ENCODE assay signal across 12 cellular contexts in the genomic region with DNA sequence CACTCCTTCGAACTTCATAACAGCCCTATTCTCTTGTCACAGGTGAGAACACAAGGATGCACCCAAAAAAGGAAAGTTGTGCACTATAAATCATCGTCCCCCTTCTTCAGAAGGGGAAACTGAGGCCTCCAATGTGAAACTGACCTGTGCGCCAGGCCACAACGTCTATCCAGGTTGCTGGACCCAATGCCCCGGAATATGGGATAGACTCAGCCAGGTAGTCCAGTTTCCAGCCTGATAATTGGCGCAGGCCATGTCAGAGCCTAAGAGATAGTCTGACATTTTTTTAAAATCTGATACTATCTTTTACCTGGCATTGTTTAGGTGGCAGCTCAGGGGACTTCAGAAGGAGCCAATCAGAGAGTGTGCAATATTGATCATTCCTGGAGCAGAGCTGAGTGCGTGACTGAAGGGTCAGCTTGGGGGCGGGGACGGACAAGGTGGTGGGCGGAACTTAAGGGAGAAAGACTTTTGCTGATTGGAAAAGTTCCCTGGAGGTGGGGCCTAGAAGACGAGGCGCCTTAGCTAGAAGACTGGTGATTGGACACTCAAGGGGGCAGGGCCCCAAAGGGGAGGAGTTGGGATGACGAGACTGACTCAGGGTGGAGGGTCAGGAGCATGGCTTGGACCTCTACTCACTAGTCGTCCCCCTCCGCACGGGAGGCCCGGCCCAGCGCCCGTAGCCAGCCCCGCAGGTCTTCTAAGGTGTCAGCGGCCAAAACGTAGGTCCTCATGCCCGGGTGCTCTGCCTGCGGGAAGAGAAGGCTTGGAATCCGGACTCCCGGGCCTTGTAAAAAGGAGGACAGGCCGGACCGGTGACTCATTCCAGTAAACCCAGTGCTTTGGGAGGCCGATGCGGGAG. TPM values are rescaled to one million over a fixed set of nuclear protein-coding genes. Genes with fewer than 3 reads are reported as not detected.
A peak's percentile ranks its signal among the peaks of the same experiment; 100 is the strongest.
DNase-seq lines count a peak whose midpoint lies in the region; ATAC-seq lines count a peak whose summit lies in the region.
"Had no signal": no experiment of that assay in that cellular context is flagged by ENCODE, and none has a peak within 500 bp of the region (broad histone marks: within the 10 kb centered on the region; RNA-seq: fewer than 3 reads in every experiment).

No MANE protein-coding gene starts in this region.

- H3K9me3 ChIP-seq in Karpas-422 (ENCODE audit: low read length): no peaks in the 10 kb centered on the region

- H3K4me3 Mint-ChIP-seq in activated naive CD8-positive, alpha-beta T cell: peak overlapping the region; percentile 97
- H3K4me3 Mint-ChIP-seq in activated naive CD8-positive, alpha-beta T cell treated with anti-CD3 and anti-CD28 coated beads for 36 hours: no peak overlapping the region
- peak overlapping the region; percentile 85 to 92 for H3K4me3 Mint-ChIP-seq in stimulated activated naive CD8-positive, alpha-beta T cell treated with anti-CD3 and anti-CD28 coated beads, Interleukin-15, amount 100 ng/mL, for 72 hours

- peak; percentile 45 for ATAC-seq in left ventricle myocardium superior
- ATAC-seq in stimulated activated naive CD8-positive, alpha-beta T cell treated with anti-CD3 and anti-CD28 coated beads, Interleukin-15, amount 100 ng/mL, for 72 hours: no peak

- H3K4me2 ChIP-seq in Karpas-422 (ENCODE audit: low read depth, low read length, poor library complexity, severe bottlenecking): no peak overlapping the region

- H3K9me3 Mint-ChIP-seq in activated naive CD8-positive, alpha-beta T cell (ENCODE audit: low read depth): no peaks in the 10 kb centered on the region
- H3K9me3 Mint-ChIP-seq in activated naive CD8-positive, alpha-beta T cell treated with anti-CD3 and anti-CD28 coated beads for 36 hours: no peaks in the 10 kb centered on the region
- no peaks in the 10 kb centered on the region for H3K9me3 Mint-ChIP-seq in stimulated activated naive CD8-positive, alpha-beta T cell treated with anti-CD3 and anti-CD28 coated beads, Interleukin-15, amount 100 ng/mL, for 72 hours

- intact Hi-C loops in left ventricle myocardium superior (cut with micrococcal nuclease): no loop called here

- H3K27me3 ChIP-seq in Karpas-422 (ENCODE audit: low read length): no peaks in the 10 kb centered on the region

- H3K36me3 Mint-ChIP-seq in activated naive CD8-positive, alpha-beta T cell: no peaks in the 10 kb centered on the region
- H3K36me3 Mint-ChIP-seq in activated naive CD8-positive, alpha-beta T cell treated with anti-CD3 and anti-CD28 coated beads for 36 hours: no peaks in the 10 kb centered on the region

- no peak overlapping the region for H3K9ac ChIP-seq in Karpas-422 (ENCODE audit: low read length)

- no peak for DNase-seq in activated naive CD8-positive, alpha-beta T cell treated with anti-CD3 and anti-CD28 coated beads for 36 hours
- DNase-seq in Karpas-422: peak; percentile 58
- no peak for DNase-seq in left ventricle myocardium superior
- DNase-seq in stimulated activated naive CD8-positive, alpha-beta T cell treated with anti-CD3 and anti-CD28 coated beads, Interleukin-15, amount 100 ng/mL, for 72 hours: peak in 1 of 2 donors; percentile 32
- DNase-seq in NCI-H1417 (lab: John Stamatoyannopoulos, UW): no peak
- DNase-seq in stimulated activated CD4-positive, alpha-beta T cell treated with anti-CD3 and anti-CD28 coated beads, Interleukin-2, amount 100 ng/mL, for 48 hours: no peak
- no peak for DNase-seq in AG08395 (ENCODE audit: low spot score)
- DNase-seq: COR-L47, IMR-90, occipital lobe had no signal

- H4K20me1 ChIP-seq in Karpas-422 (ENCODE audit: insufficient read depth, low read depth, low read length): no peaks in the 10 kb centered on the region

- H3K27ac ChIP-seq in Karpas-422 (ENCODE audit: low read length): no peak overlapping the region

- no peak overlapping the region for H2AFZ ChIP-seq in Karpas-422 (ENCODE audit: low read length)

- no peaks in the 10 kb centered on the region for H3K4me1 ChIP-seq in Karpas-422 (ENCODE audit: low read length)

- peaks cover 7% of the 10 kb centered on the region for H3K4me1 Mint-ChIP-seq in activated naive CD8-positive, alpha-beta T cell (ENCODE audit: low read depth)
- H3K4me1 Mint-ChIP-seq in activated naive CD8-positive, alpha-beta T cell treated with anti-CD3 and anti-CD28 coated beads for 36 hours: no peaks in the 10 kb centered on the region
- H3K4me1 Mint-ChIP-seq in stimulated activated naive CD8-positive, alpha-beta T cell treated with anti-CD3 and anti-CD28 coated beads, Interleukin-15, amount 100 ng/mL, for 72 hours: peaks cover 18% of the 10 kb centered on the region

- no peaks in the 10 kb centered on the region for H3K36me3 ChIP-seq in Karpas-422 (ENCODE audit: insufficient read depth, low read length)

- H3K27ac Mint-ChIP-seq in activated naive CD8-positive, alpha-beta T cell: no peak overlapping the region
- no peak overlapping the region for H3K27ac Mint-ChIP-seq in activated naive CD8-positive, alpha-beta T cell treated with anti-CD3 and anti-CD28 coated beads for 36 hours
- peak overlapping the region in 1 of 2 donors; percentile 7 for H3K27ac Mint-ChIP-seq in stimulated activated naive CD8-positive, alpha-beta T cell treated with anti-CD3 and anti-CD28 coated beads, Interleukin-15, amount 100 ng/mL, for 72 hours

- no peaks in the 10 kb centered on the region for H3K27me3 Mint-ChIP-seq in activated naive CD8-positive, alpha-beta T cell
- no peaks in the 10 kb centered on the region for H3K27me3 Mint-ChIP-seq in activated naive CD8-positive, alpha-beta T cell treated with anti-CD3 and anti-CD28 coated beads for 36 hours
- H3K27me3 Mint-ChIP-seq in stimulated activated naive CD8-positive, alpha-beta T cell treated with anti-CD3 and anti-CD28 coated beads, Interleukin-15, amount 100 ng/mL, for 72 hours: no peaks in the 10 kb centered on the region

- H3K4me3 ChIP-seq in Karpas-422 (ENCODE audit: low read length): no peak overlapping the region

- H3K9me2 ChIP-seq in Karpas-422 (replicated peaks; ENCODE audit: insufficient read depth, low read length): no peaks in the 10 kb centered on the region

- no peaks in the 10 kb centered on the region for H3K79me2 ChIP-seq in Karpas-422 (ENCODE audit: low read length)

RNA-seq across cellular contexts. Expression of gene PLEKHA4, which starts 8.5 kb away (rescaled TPM):
- 1 to 10 TPM; 5.8 to 7.6 TPM for total RNA-seq in activated naive CD8-positive, alpha-beta T cell treated with anti-CD3 and anti-CD28 coated beads for 36 hours
- total RNA-seq in Karpas-422 (2014; rRNA removed; shearing (Covaris generic); ENCODE audit: low replicate concordance): not detected in 2 replicates
- 22.2 TPM for total RNA-seq in left ventricle myocardium superior

RNA-seq across cellular contexts. Expression of gene PPP1R15A, which starts 12.3 kb away (rescaled TPM):
- 10 to 100 TPM; 60.8 to 65.4 TPM for total RNA-seq in activated naive CD8-positive, alpha-beta T cell treated with anti-CD3 and anti-CD28 coated beads for 36 hours
- 22.6 and 31.3 TPM in 2 replicates for total RNA-seq in Karpas-422 (2014; rRNA removed; shearing (Covaris generic); ENCODE audit: low replicate concordance)
- 63.0 TPM for total RNA-seq in left ventricle myocardium superior

RNA-seq across cellular contexts. Expression of gene HSD17B14, which starts 23.7 kb away (rescaled TPM):
- under 1 TPM; 0.35 to 0.66 TPM for total RNA-seq in activated naive CD8-positive, alpha-beta T cell treated with anti-CD3 and anti-CD28 coated beads for 36 hours
- total RNA-seq in Karpas-422 (2014; rRNA removed; shearing (Covaris generic); ENCODE audit: low replicate concordance): 1.0 and 1.9 TPM in 2 replicates
- total RNA-seq in left ventricle myocardium superior: 1.2 TPM

RNA-seq across cellular contexts. Expression of gene TULP2, which starts 38.6 kb away (rescaled TPM):
- under 1 TPM; 0.12 to 0.16 TPM for total RNA-seq in activated naive CD8-positive, alpha-beta T cell treated with anti-CD3 and anti-CD28 coated beads for 36 hours
- not detected in 2 replicates for total RNA-seq in Karpas-422 (2014; rRNA removed; shearing (Covaris generic); ENCODE audit: low replicate concordance)
- not detected for total RNA-seq in left ventricle myocardium superior
- total RNA-seq: occipital lobe, SK-MEL-5 had no signal

RNA-seq across cellular contexts. Expression of gene NUCB1, which starts 40.2 kb away (rescaled TPM):
- 10 to 100 TPM; 90.6 to 91.7 TPM for total RNA-seq in activated naive CD8-positive, alpha-beta T cell treated with anti-CD3 and anti-CD28 coated beads for 36 hours
- 57.5 and 98.2 TPM in 2 replicates for total RNA-seq in Karpas-422 (2014; rRNA removed; shearing (Covaris generic); ENCODE audit: low replicate concordance)
- 265 TPM for total RNA-seq in left ventricle myocardium superior
